22 cellular contexts compared by ENCODE assay signal in the genomic region with DNA sequence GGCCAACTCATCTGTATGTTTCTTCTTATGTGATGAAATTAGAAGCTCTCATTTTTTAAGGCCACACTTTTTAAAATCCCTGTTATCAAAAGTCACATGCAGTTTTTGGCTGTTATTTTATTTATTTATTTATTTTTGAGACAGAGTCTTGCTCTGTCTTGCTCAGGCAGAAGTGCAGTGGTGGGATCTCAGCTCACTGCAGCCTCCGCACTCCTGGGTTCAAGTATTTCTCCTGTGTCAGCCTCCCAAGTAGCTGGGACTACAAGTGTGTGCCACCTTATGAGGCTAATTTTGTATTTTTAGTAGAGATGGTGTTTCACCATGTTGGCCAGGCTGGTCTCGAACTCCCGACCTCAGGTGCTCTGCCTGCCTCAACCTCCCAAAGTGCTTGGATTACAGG.
"Had no signal": no experiment of that assay in that cellular context is flagged by ENCODE, and none has a peak within 500 bp of the region (broad histone marks: within the 10 kb centered on the region; RNA-seq: fewer than 3 reads in every experiment).

No MANE protein-coding gene starts in this region.

- ATAC-seq: effector memory CD8-positive, alpha-beta T cell; esophagus mucosa; gastrocnemius medialis; heart right ventricle; left cardiac atrium; left lung; left ventricle myocardium superior; lower lobe of right lung; mucosa of descending colon had no signal

- DNase-seq: colonic mucosa; cortex of kidney; effector CD8-positive, alpha-beta T cell; effector memory CD8-positive, alpha-beta T cell; endodermal cell; erythroblast; esophagus squamous epithelium; foreskin fibroblast; foreskin melanocyte; gastrocnemius medialis; glutamatergic neuron; head of caudate nucleus; heart right ventricle; hippocampal formation; left cardiac atrium; left lung; left ventricle myocardium superior; lower lobe of right lung; mesenchymal stem cell; mucosa of descending colon had no signal

- H3K4me1 ChIP-seq: colonic mucosa, esophagus squamous epithelium, heart right ventricle, left lung, lower lobe of right lung had no signal

- H3K9me3 ChIP-seq: colonic mucosa, esophagus squamous epithelium, gastrocnemius medialis, heart right ventricle, left lung, lower lobe of right lung, mucosa of descending colon had no signal

- H3K27me3 ChIP-seq: colonic mucosa, esophagus squamous epithelium, gastrocnemius medialis, heart right ventricle, left lung had no signal

- H3K27ac ChIP-seq: colonic mucosa, epithelial cell of prostate, esophagus squamous epithelium, heart right ventricle, left lung, lower lobe of right lung had no signal

- H3K4me3 ChIP-seq: colonic mucosa, esophagus squamous epithelium, heart right ventricle, left lung, lower lobe of right lung, mucosa of descending colon had no signal

- H3K36me3 ChIP-seq: colonic mucosa, esophagus squamous epithelium, gastrocnemius medialis, heart right ventricle, left lung, lower lobe of right lung had no signal
